Comparison of ENCODE assay signal across 11 cellular contexts in the genomic region with DNA sequence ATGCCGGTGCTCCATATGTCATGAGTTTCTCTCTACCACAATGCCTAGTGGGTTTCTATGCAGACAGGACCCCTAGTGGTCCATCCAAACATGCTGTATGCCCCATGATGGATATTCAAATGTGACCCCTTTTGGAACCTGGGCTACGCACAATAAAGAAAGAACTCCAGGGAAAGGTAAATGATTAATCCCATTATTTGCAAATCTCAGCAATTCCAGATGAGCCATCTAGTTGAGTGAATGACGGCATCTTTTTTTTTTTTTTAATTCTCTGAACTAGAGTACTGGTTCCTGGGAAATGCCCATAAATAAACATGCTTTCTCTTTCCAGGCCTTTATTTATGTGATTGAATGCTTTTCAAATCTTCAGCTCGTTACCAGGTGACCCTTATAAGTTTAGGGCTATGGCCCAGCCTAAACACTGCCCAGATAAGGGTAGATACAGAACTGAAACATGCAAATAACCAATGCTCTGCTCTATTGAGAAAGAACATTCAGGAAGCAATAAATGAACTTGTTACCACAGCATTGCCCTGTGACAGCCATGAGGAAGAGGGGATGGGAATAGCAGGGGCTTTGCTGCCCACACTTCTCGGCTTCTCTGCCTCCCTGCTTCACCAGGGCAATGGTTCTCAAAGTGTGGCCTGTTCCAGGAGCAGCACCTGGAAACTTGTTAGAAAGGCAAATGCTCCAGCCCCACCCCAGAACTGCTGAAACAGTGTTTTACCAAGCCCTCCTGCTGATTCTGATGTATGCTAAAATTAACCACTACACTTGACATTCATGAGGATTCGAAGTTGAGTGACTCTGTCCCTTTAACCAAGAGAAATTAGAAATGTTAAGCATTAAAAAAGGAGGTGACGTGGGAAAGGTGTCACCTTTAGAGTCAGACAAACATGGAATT.
DNase-seq lines count a peak whose midpoint lies in the region; ATAC-seq and TF ChIP-seq lines count a peak whose summit lies in the region.
"Had no signal": no experiment of that assay in that cellular context is flagged by ENCODE, and none has a peak within 500 bp of the region (broad histone marks: within the 10 kb centered on the region; RNA-seq: fewer than 3 reads in every experiment).

No MANE protein-coding gene starts in this region.

- no peak overlapping the region for H4K91ac ChIP-seq in trophoblast cell (ENCODE audit: low read depth, low read length)

- H3K9me3 ChIP-seq in Peyer's patch = no peaks in the 10 kb centered on the region
- peaks cover 2% of the 10 kb centered on the region for H3K9me3 ChIP-seq in trophoblast cell (ENCODE audit: insufficient read depth, low read depth, low read length)
- H3K9me3 ChIP-seq: upper lobe of left lung had no signal

- no peak overlapping the region for H3K14ac ChIP-seq in trophoblast cell (ENCODE audit: low read length)

- H3K4me2 ChIP-seq in trophoblast cell (ENCODE audit: low read length) = no peak overlapping the region

- no peak overlapping the region for H3K18ac ChIP-seq in trophoblast cell (ENCODE audit: low read length)

- H3K4me3 ChIP-seq in Peyer's patch (no peak overlapping the region), trophoblast cell (ENCODE audit: low read depth, low read length) (no peak overlapping the region)
- H3K4me3 ChIP-seq: upper lobe of left lung had no signal

- H3K79me1 ChIP-seq in trophoblast cell (ENCODE audit: low read length) = no peaks in the 10 kb centered on the region

- no CpG with 5 or more reads among the region's 7 CpGs for WGBS in trophoblast cell (ENCODE audit: extremely low coverage, insufficient coverage, insufficient read length)

- H3K36me3 ChIP-seq in Peyer's patch = no peaks in the 10 kb centered on the region
- H3K36me3 ChIP-seq in trophoblast cell (ENCODE audit: control insufficient read depth in 1 of 2, insufficient read depth in 2 of 2, low read length in 2 of 2) = no peaks in the 10 kb centered on the region
- H3K36me3 ChIP-seq: upper lobe of left lung had no signal

- TF ChIP-seq POLR2A in Peyer's patch (IDR thresholded peaks at IDR 0.05) = no peak

- H3K27ac ChIP-seq in Peyer's patch = no peak overlapping the region
- no peak overlapping the region for H3K27ac ChIP-seq in trophoblast cell (ENCODE audit: low read depth, low read length)
- H3K27ac ChIP-seq: upper lobe of left lung had no signal

- no peak overlapping the region for H2BK12ac ChIP-seq in trophoblast cell (ENCODE audit: low read length)

- no peak overlapping the region for H4K8ac ChIP-seq in trophoblast cell (ENCODE audit: low read depth, low read length)

- H2BK5ac ChIP-seq in trophoblast cell (ENCODE audit: low read depth, low read length, poor library complexity) = no peak overlapping the region

- H3K27me3 ChIP-seq in Peyer's patch = no peaks in the 10 kb centered on the region
- H3K27me3 ChIP-seq in trophoblast cell (ENCODE audit: insufficient read depth, low read length) = no peaks in the 10 kb centered on the region
- H3K27me3 ChIP-seq: upper lobe of left lung had no signal

- H3K4me1 ChIP-seq in Peyer's patch (no peaks in the 10 kb centered on the region), trophoblast cell (ENCODE audit: control insufficient read depth in 1 of 2, insufficient read depth in 2 of 2, low read length in 2 of 2) (no peaks in the 10 kb centered on the region)
- H3K4me1 ChIP-seq: upper lobe of left lung had no signal

- DNase-seq in kidney glomerular epithelial cell (lab: John Stamatoyannopoulos, UW) = peak; percentile 56
- DNase-seq in 8988T = no peak
- no peak for DNase-seq in Peyer's patch
- DNase-seq in NCI-H345 treated with DMSO at 0.1 percent for 48 hours (lab: John Stamatoyannopoulos, UW; ENCODE audit: unreplicated experiment) = no peak
- DNase-seq in trophoblast cell = no peak
- DNase-seq: Calu3, nephron progenitor cell, upper lobe of left lung had no signal

- no peak overlapping the region for H3K23ac ChIP-seq in trophoblast cell (ENCODE audit: low read length)

- H3K9ac ChIP-seq in trophoblast cell (ENCODE audit: low read length) = no peak overlapping the region

- H2BK120ac ChIP-seq in trophoblast cell (ENCODE audit: insufficient read depth, low read length, poor library complexity) = no peak overlapping the region

- H2AFZ ChIP-seq in trophoblast cell (ENCODE audit: insufficient read depth, low read length, poor library complexity) = no peak overlapping the region

- H4K12ac ChIP-seq in trophoblast cell (ENCODE audit: low read depth, low read length) = no peak overlapping the region

- no peaks in the 10 kb centered on the region for H3K79me2 ChIP-seq in trophoblast cell (ENCODE audit: control insufficient read depth, insufficient read depth, low read length, poor library complexity)

- no peak for TF ChIP-seq CTCF in Peyer's patch (IDR thresholded peaks at IDR 0.05)

- H2AK5ac ChIP-seq in trophoblast cell (ENCODE audit: low read length) = no peak overlapping the region

- H3K4ac ChIP-seq in trophoblast cell (ENCODE audit: low read depth, low read length) = no peak overlapping the region

- ATAC-seq in GM18858 (IDR thresholded peaks at IDR 0.05; ENCODE audit: unreplicated experiment) (peak; percentile 98), GM21528 (IDR thresholded peaks at IDR 0.05; ENCODE audit: low FRiP score, unreplicated experiment) (peak; percentile 91), HG03139 (IDR thresholded peaks at IDR 0.05; ENCODE audit: unreplicated experiment) (peak; percentile 93)
